ENCODE assay signal across 12 cellular contexts in the genomic region with DNA sequence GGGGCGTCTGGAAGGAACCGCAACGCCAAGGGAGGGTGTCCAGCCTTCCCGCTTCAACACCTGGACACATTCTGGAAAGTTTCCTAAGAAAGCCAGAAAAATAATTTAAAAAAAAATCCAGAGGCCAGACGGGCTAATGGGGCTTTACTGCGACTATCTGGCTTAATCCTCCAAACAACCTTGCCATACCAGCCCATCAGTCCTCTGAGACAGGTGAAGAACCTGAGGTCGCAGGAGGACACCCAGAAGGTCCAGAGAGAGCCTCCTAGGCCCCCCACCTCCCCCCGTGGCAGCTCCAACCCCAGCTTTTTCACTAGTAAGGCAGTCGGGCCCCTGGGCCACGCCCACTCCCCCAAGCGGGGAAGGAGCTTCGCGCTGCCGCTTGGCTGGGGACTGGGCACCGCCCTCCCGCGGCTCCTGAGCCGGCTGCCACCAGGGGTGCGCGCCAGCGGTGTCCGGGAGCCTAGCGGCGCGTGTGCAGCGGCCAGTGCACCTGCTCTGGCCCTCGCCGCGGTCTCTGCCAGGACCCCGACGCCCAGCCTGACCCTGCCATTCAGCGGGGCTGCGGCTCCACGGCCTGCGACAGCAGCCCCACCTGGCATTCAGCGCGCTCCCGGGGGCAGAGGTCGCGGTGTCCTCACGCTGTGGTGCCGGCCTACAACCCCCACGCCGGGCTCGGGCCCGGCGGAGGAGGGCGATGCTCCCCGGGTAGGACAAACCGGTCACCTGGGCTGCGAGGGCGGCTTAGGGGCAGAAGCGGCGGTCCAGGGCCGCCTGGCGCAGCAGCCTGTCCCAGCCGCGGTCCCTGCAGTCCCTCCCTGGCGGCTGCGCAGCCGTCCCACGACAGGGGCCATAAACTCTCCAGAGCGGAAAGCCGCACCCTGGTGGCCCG. TPM values are rescaled to one million over a fixed set of nuclear protein-coding genes. Genes with fewer than 3 reads are reported as not detected.
"Had no signal": no experiment of that assay in that cellular context is flagged by ENCODE, and none has a peak within 500 bp of the region (broad histone marks: within the 10 kb centered on the region; RNA-seq: fewer than 3 reads in every experiment).

No MANE protein-coding gene starts in this region.

RNA-seq across cellular contexts. Expression of a gene that starts 37.8 kb away (rescaled TPM):
- total RNA-seq: naive thymus-derived CD8-positive, alpha-beta T cell; natural killer cell treated with Interleukin-12 subunit alpha and Interleukin-12 subunit beta and Interleukin-15 and Interleukin-18, amount 100 ng/mL, for 72 hours; neural crest cell; omental fat pad; osteocyte; psoas muscle; renal cortical epithelial cell; sciatic nerve; smooth muscle cell; suprapubic skin; transverse colon; ureter had no signal
- polyA plus RNA-seq: naive thymus-derived CD8-positive, alpha-beta T cell had no signal
